ENCODE assay signal across 16 cellular contexts in the genomic region with DNA sequence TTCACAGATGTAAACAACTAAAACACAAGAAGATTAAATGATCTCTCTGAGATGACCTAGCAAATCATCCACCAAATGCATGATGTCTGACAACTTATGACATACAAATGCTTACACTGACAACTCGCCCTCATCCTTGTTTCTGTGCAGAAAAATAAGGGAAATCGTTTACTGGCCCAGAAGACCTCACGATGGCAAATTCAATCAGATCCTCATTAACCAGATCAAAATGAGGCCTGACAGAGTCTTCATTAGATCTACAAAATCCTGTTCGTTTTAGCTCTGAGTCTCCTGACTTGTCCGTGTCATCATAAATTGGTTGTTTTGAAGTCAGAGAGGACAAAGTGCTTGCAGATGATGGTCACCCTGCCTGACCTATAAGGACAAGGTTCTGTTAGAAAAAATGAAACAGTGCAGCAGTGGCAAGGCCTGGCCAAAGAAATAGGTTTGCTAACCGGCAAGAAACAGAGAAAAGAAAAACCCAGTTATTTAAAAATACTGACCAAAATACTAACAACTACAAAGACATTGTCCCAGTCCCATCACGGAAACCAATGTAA.
A peak's percentile ranks its signal among the peaks of the same experiment; 100 is the strongest.
DNase-seq lines count a peak whose midpoint lies in the region; ATAC-seq and TF ChIP-seq lines count a peak whose summit lies in the region.
"Had no signal": no experiment of that assay in that cellular context is flagged by ENCODE, and none has a peak within 500 bp of the region (broad histone marks: within the 10 kb centered on the region; RNA-seq: fewer than 3 reads in every experiment).

No MANE protein-coding gene starts in this region.

- no peak for TF ChIP-seq POLR2A in suprapubic skin (IDR thresholded peaks at IDR 0.05)

- H3K27ac ChIP-seq in suprapubic skin = peak overlapping the region; percentile 64
- H3K27ac ChIP-seq: GM23248 had no signal

- H3K4me3 ChIP-seq in suprapubic skin = no peak overlapping the region
- H3K4me3 ChIP-seq: GM23248 had no signal

- H3K4me1 ChIP-seq in suprapubic skin = peaks cover 45% of the 10 kb centered on the region

- no peaks in the 10 kb centered on the region for H3K9me3 ChIP-seq in suprapubic skin

- ATAC-seq in activated B cell treated with CpG ODN at 0.5 μM for 24 hours (ENCODE audit: low read depth) = no peak
- ATAC-seq in left lobe of liver = peak; percentile 75
- no peak for ATAC-seq in GM19023 (IDR thresholded peaks at IDR 0.05; ENCODE audit: unreplicated experiment)
- no peak for ATAC-seq in GM21360 (IDR thresholded peaks at IDR 0.05; ENCODE audit: unreplicated experiment)
- ATAC-seq: esophagus mucosa had no signal

- no peaks in the 10 kb centered on the region for H3K27me3 Mint-ChIP-seq in activated naive CD4-positive, alpha-beta T cell treated with anti-CD3 and anti-CD28 coated beads, Interleukin-2, amount 10 ng/mL, durations not matched to agents 7 days and 5 days
- H3K27me3 Mint-ChIP-seq in activated B cell treated with CpG ODN at 0.5 μM for 24 hours = no peaks in the 10 kb centered on the region

- H3K4me1 Mint-ChIP-seq in activated naive CD4-positive, alpha-beta T cell treated with anti-CD3 and anti-CD28 coated beads, Interleukin-2, amount 10 ng/mL, durations not matched to agents 7 days and 5 days = peaks cover 71% of the 10 kb centered on the region
- peaks cover 54% of the 10 kb centered on the region for H3K4me1 Mint-ChIP-seq in activated B cell treated with CpG ODN at 0.5 μM for 24 hours

- TF ChIP-seq EP300 in suprapubic skin (IDR thresholded peaks at IDR 0.05) = no peak

- intact Hi-C loops in activated B cell treated with CpG ODN at 0.5 μM for 24 hours (cut with micrococcal nuclease) = no loop called here

- no peak for DNase-seq in activated naive CD4-positive, alpha-beta T cell treated with anti-CD3 and anti-CD28 coated beads, Interleukin-2, amount 10 ng/mL, durations not matched to agents 7 days and 5 days
- DNase-seq in activated naive CD4-positive, alpha-beta T cell treated with Interleukin-2 at 50 U/mL for 16 hours = no peak
- DNase-seq in activated B cell treated with CpG ODN at 0.5 μM for 24 hours (no peak), left lobe of liver (ENCODE audit: low spot score) (no peak), suprapubic skin (ENCODE audit: low spot score in 2 of 2) (no peak), mesenteric fat pad (ENCODE audit: low spot score) (no peak)
- DNase-seq: activated CD4-positive, CD25-positive, alpha-beta regulatory T cell; activated gamma-delta T cell treated with Interleukin-2 at 50 U/mL for 16 hours; DMS79 treated with DMSO at 0.1 percent for 48 hours; GM23248; NCI-H187; NCI-H82; stimulated activated CD4-positive, alpha-beta T cell treated with anti-CD3 and anti-CD28 coated beads, Interleukin-1b, Interleukin-23, amount 100 ng/mL, for 48 hours had no signal

- peaks cover 10% of the 10 kb centered on the region for H3K36me3 Mint-ChIP-seq in activated naive CD4-positive, alpha-beta T cell treated with anti-CD3 and anti-CD28 coated beads, Interleukin-2, amount 10 ng/mL, durations not matched to agents 7 days and 5 days
- no peaks in the 10 kb centered on the region for H3K36me3 Mint-ChIP-seq in activated B cell treated with CpG ODN at 0.5 μM for 24 hours (ENCODE audit: low read depth)

- H3K36me3 ChIP-seq in suprapubic skin = no peaks in the 10 kb centered on the region

- no peaks in the 10 kb centered on the region for H3K27me3 ChIP-seq in suprapubic skin

- CTCF ChIA-PET in activated naive CD4-positive, alpha-beta T cell treated with anti-CD3 and anti-CD28 coated beads, Interleukin-2, amount 10 ng/mL, durations not matched to agents 7 days and 5 days (lab: Charles Lee) = interaction anchor here (0.7 kb wide), 1 partner anchor 88 kb away, joined by 5 read pairs; no protein-coding TSS in a partner anchor
- CTCF ChIA-PET in activated B cell treated with CpG ODN at 0.5 μM for 24 hours (lab: Charles Lee) = no interaction called here

- WGBS in suprapubic skin = 77% methylated on average over 7 of the region's 7 CpGs

- H3K27ac Mint-ChIP-seq in activated naive CD4-positive, alpha-beta T cell treated with anti-CD3 and anti-CD28 coated beads, Interleukin-2, amount 10 ng/mL, durations not matched to agents 7 days and 5 days = peak overlapping the region; percentile 90
- peak overlapping the region; percentile 86 for H3K27ac Mint-ChIP-seq in activated B cell treated with CpG ODN at 0.5 μM for 24 hours

- H3K9me3 Mint-ChIP-seq in activated naive CD4-positive, alpha-beta T cell treated with anti-CD3 and anti-CD28 coated beads, Interleukin-2, amount 10 ng/mL, durations not matched to agents 7 days and 5 days = peaks cover 5% of the 10 kb centered on the region
- peaks cover 2% of the 10 kb centered on the region for H3K9me3 Mint-ChIP-seq in activated B cell treated with CpG ODN at 0.5 μM for 24 hours

- H3K4me3 Mint-ChIP-seq in activated naive CD4-positive, alpha-beta T cell treated with anti-CD3 and anti-CD28 coated beads, Interleukin-2, amount 10 ng/mL, durations not matched to agents 7 days and 5 days = peak overlapping the region; percentile 80
- peak overlapping the region; percentile 67 for H3K4me3 Mint-ChIP-seq in activated B cell treated with CpG ODN at 0.5 μM for 24 hours

- TF ChIP-seq CTCF in activated B cell treated with CpG ODN at 0.5 μM for 24 hours (IDR thresholded peaks at IDR 0.05) (no peak), suprapubic skin (IDR thresholded peaks at IDR 0.05) (no peak)

- POLR2A ChIA-PET in activated B cell treated with CpG ODN at 0.5 μM for 24 hours (lab: Charles Lee) = interaction anchor here (0.7 to 2.6 kb wide), 2 partner anchors 105 to 109 kb away, joined by 3 to 12 read pairs; a partner anchor contains a TSS
